ENCODE assay signal across 37 cellular contexts in the genomic region with DNA sequence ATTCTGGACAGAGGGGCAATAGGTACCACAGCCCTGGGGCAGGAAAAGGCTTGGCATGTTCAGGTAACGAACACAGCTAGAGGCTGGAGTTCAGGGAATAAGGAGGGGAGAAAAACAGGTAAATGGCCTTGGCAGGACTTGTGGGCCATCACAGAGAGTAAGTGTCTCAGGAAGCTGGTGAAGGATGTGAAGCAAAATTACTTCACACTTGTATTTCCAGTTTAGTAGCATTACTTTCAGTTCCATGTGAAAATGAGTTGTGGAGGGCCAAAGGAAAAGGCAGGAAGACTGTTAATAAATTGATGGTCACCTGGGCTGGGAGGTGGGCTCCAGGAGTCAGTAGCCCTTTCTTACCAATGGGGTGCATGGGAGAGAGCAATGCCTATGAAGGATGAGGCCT. TPM values are rescaled to one million over a fixed set of nuclear protein-coding genes. Genes with fewer than 3 reads are reported as not detected.
"Had no signal": no experiment of that assay in that cellular context is flagged by ENCODE, and none has a peak within 500 bp of the region (broad histone marks: within the 10 kb centered on the region; RNA-seq: fewer than 3 reads in every experiment).

No MANE protein-coding gene starts in this region.

- DNase-seq: Karpas-422, Kasumi-1, MG63, MM.1S, MV-4-11, NCI-H1048, NCI-H1092, NCI-H1092 treated with DMSO at 0.1 percent for 48 hours, NCI-H1105, NCI-H1105 treated with DMSO at 0.1 percent for 48 hours, NCI-H1417, NCI-H1417 treated with DMSO at 0.1 percent for 48 hours, NCI-H1436, NCI-H1436 treated with DMSO at 0.1 percent for 48 hours, NCI-H146, NCI-H1694, NCI-H1694 treated with DMSO at 0.1 percent for 48 hours, NCI-H187, NCI-H187 treated with DMSO at 0.1 percent for 48 hours, NCI-H1930, NCI-H2029, NCI-H2029 treated with DMSO at 0.1 percent for 48 hours, NCI-H2081, NCI-H2081 treated with DMSO at 0.1 percent for 48 hours, NCI-H2107, NCI-H2171, NCI-H2171 treated with DMSO at 0.1 percent for 48 hours, NCI-H2227 treated with DMSO at 0.1 percent for 48 hours, NCI-H226, NCI-H345, NCI-H446, NCI-H446 treated with DMSO at 0.1 percent for 48 hours, NCI-H510A had no signal

- H3K4me3 ChIP-seq: MG63 had no signal

RNA-seq across cellular contexts. Expression of gene TRIM42, which starts 25.6 kb away (rescaled TPM):
- total RNA-seq: LHCN-M2, M059J, MCF 10A, NCI-H460 had no signal
